Comparison of ENCODE assay signal across 27 cellular contexts in the genomic region with DNA sequence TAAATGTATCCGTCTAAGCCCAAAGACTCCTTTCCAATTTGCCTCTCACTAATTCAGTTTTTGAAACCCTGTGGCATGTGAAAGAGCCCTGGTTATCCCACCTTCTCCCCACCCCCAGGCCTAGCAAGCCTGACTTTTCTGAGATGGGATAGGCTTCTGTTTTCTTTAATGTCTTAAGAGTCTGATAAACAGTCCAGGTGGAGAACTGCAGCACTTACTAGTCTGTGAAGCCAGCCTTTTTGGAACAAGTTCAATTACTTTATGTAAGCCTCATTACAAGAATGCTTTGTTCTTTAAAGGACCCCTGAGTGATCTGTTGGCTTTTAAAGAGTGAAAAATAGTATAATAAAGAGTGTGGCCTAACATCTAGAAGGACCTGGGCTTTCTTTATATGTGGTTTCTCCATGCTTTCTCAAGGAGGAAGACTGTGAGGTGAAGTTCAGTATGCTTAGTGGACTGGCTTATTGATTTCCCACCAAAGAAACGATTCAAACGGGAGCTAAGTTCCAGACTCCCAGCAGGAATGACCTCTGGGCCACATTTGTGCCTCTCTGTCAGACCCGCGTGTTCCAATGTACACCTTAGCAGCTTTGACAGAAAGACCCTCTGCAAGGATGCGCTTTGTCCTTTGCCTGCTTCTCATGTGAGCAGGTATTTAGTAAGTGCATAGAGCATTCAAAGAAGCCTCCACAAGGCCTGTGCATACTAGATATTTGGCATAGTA.
DNase-seq lines count a peak whose midpoint lies in the region; ATAC-seq and TF ChIP-seq lines count a peak whose summit lies in the region.
"Had no signal": no experiment of that assay in that cellular context is flagged by ENCODE, and none has a peak within 500 bp of the region (broad histone marks: within the 10 kb centered on the region; RNA-seq: fewer than 3 reads in every experiment).

No MANE protein-coding gene starts in this region.

- intact Hi-C loops in body of pancreas (cut with DNase I): no loop called here

- H3K27ac ChIP-seq in mesenchymal stem cell (ENCODE audit: low read length, poor library complexity, severe bottlenecking) (no peak overlapping the region), stomach smooth muscle (ENCODE audit: low read length) (peak overlapping the region; percentile 42), body of pancreas (no peak overlapping the region)
- H3K27ac ChIP-seq: HL-60, neutrophil, psoas muscle, suprapubic skin had no signal

- no peak overlapping the region for H2BK5ac ChIP-seq in mesenchymal stem cell (ENCODE audit: low read depth, low read length, poor library complexity, severe bottlenecking)

- TF ChIP-seq POLR2A in body of pancreas (IDR thresholded peaks at IDR 0.05): no peak

- H3K27me3 Mint-ChIP-seq in brain: no peaks in the 10 kb centered on the region
- H3K27me3 Mint-ChIP-seq: activated CD4-positive, alpha-beta T cell treated with anti-CD3 and anti-CD28 coated beads, Interleukin-2, amount 10 ng/mL, durations not matched to agents 7 days and 5 days; activated T-helper 17 cell treated with anti-CD3 and anti-CD28 coated beads, Interleukin-2, amount 50 U/mL, for 72 hours had no signal

- no peak overlapping the region for H2BK120ac ChIP-seq in mesenchymal stem cell (ENCODE audit: low read depth, low read length)

- H3K4me1 ChIP-seq in mesenchymal stem cell (ENCODE audit: control insufficient read depth, insufficient read depth, low read depth, low read length) (peaks cover 4% of the 10 kb centered on the region), stomach smooth muscle (ENCODE audit: control insufficient read depth, insufficient read depth, low read length) (peaks cover 31% of the 10 kb centered on the region), body of pancreas (peaks cover 9% of the 10 kb centered on the region)

- H3K4me3 ChIP-seq in mesenchymal stem cell (ENCODE audit: insufficient read depth in 1 of 2, low read depth in 1 of 2, low read length in 2 of 2): no peak overlapping the region
- H3K4me3 ChIP-seq in stomach smooth muscle (ENCODE audit: low read length in 2 of 2): peak overlapping the region in 1 of 2 donors; percentile 15
- no peak overlapping the region for H3K4me3 ChIP-seq in body of pancreas
- H3K4me3 ChIP-seq: HAP-1, psoas muscle, skin epidermis, suprapubic skin had no signal

- H2AK5ac ChIP-seq in mesenchymal stem cell (ENCODE audit: low read length, severe bottlenecking): no peak overlapping the region

- H3K9me3 ChIP-seq in mesenchymal stem cell (ENCODE audit: control insufficient read depth, low read length): no peaks in the 10 kb centered on the region
- no peaks in the 10 kb centered on the region for H3K9me3 ChIP-seq in stomach smooth muscle (ENCODE audit: control insufficient read depth in 2 of 2, low read length in 2 of 2)
- no peaks in the 10 kb centered on the region for H3K9me3 ChIP-seq in body of pancreas
- H3K9me3 ChIP-seq: HAP-1, neutrophil, psoas muscle, suprapubic skin had no signal

- H3K4me3 Mint-ChIP-seq in brain: no peak overlapping the region
- H3K4me3 Mint-ChIP-seq: activated CD4-positive, alpha-beta T cell treated with anti-CD3 and anti-CD28 coated beads, Interleukin-2, amount 10 ng/mL, durations not matched to agents 7 days and 5 days; activated T-helper 17 cell treated with anti-CD3 and anti-CD28 coated beads, Interleukin-2, amount 50 U/mL, for 72 hours had no signal

- no peak overlapping the region for H3K4ac ChIP-seq in mesenchymal stem cell (ENCODE audit: low read depth in 1 of 2, low read length in 2 of 2)

- no peak overlapping the region for H3K14ac ChIP-seq in mesenchymal stem cell (ENCODE audit: low read length in 2 of 2)

- peak; percentile 39 for DNase-seq in G401 (ENCODE audit: low spot score)
- no peak for DNase-seq in mesenchymal stem cell
- no peak for DNase-seq in stimulated activated CD4-positive, alpha-beta T cell treated with anti-CD3 and anti-CD28 coated beads, Interleukin-4, amount 100 ng/mL, for 24 hours
- DNase-seq in NCI-H748 treated with DMSO at 0.1 percent for 48 hours (lab: John Stamatoyannopoulos, UW): no peak
- DNase-seq in body of pancreas: no peak
- DNase-seq: activated CD4-positive, alpha-beta T cell treated with anti-CD3 and anti-CD28 coated beads, Interleukin-2, amount 10 ng/mL, durations not matched to agents 7 days and 5 days; C1 segment of cervical spinal cord; effector CD4-positive, alpha-beta T cell; foreskin fibroblast; hippocampal formation; Kasumi-1; NCI-H1694 treated with DMSO at 0.1 percent for 48 hours; NCI-H226; OCI-M1; psoas muscle; stimulated activated CD4-positive, alpha-beta T cell treated with anti-CD3 and anti-CD28 coated beads, Interleukin-1b, Interleukin-23, amount 100 ng/mL, for 48 hours; T-helper 9 cell had no signal

- H3K9me3 Mint-ChIP-seq in brain: no peaks in the 10 kb centered on the region
- H3K9me3 Mint-ChIP-seq: activated CD4-positive, alpha-beta T cell treated with anti-CD3 and anti-CD28 coated beads, Interleukin-2, amount 10 ng/mL, durations not matched to agents 7 days and 5 days; activated naive CD4-positive, alpha-beta T cell treated with anti-CD3 and anti-CD28 coated beads, Interleukin-2, amount 50 U/mL, for 72 hours; activated T-helper 17 cell treated with anti-CD3 and anti-CD28 coated beads, Interleukin-2, amount 50 U/mL, for 72 hours had no signal

- peaks cover 4% of the 10 kb centered on the region for H3K79me1 ChIP-seq in mesenchymal stem cell (replicated peaks; ENCODE audit: low read length, poor library complexity, severe bottlenecking)

- H3K36me3 ChIP-seq in mesenchymal stem cell (ENCODE audit: control insufficient read depth in 1 of 2, insufficient read depth in 2 of 2, low read depth in 1 of 2, low read length in 2 of 2): peaks cover 1 to 6% of the 10 kb centered on the region in 2 experiments
- peaks cover 0 to 4% of the 10 kb centered on the region in 2 donors for H3K36me3 ChIP-seq in stomach smooth muscle (ENCODE audit: control insufficient read depth in 2 of 2, insufficient read depth in 2 of 2, low read length in 2 of 2)
- H3K36me3 ChIP-seq in body of pancreas (replicated peaks in 1 of 2; ENCODE audit: insufficient read depth in 1 of 2, low read depth in 2 of 2): no peaks in the 10 kb centered on the region
- H3K36me3 ChIP-seq: HAP-1, neutrophil had no signal

- 94% methylated on average over 6 of the region's 6 CpGs for WGBS in mesenchymal stem cell
- WGBS in body of pancreas, 2 donors: 65 to 72% methylated on average over 6 of the region's 6 CpGs

- no peak overlapping the region for H4K91ac ChIP-seq in mesenchymal stem cell (ENCODE audit: low read length)

- peak overlapping the region in 1 of 2 experiments; percentile 59 for H3K18ac ChIP-seq in mesenchymal stem cell (ENCODE audit: low read depth in 1 of 2, low read length in 2 of 2)

- ATAC-seq in HG03378 (IDR thresholded peaks at IDR 0.05; ENCODE audit: unreplicated experiment) (no peak), body of pancreas (no peak)
- ATAC-seq: activated naive CD4-positive, alpha-beta T cell treated with anti-CD3 and anti-CD28 coated beads, Interleukin-2, amount 50 U/mL, for 72 hours; activated T-helper 17 cell treated with anti-CD3 and anti-CD28 coated beads, Interleukin-2, amount 50 U/mL, for 72 hours had no signal

- H3K27me3 ChIP-seq in mesenchymal stem cell (ENCODE audit: control insufficient read depth in 1 of 2, insufficient read depth in 1 of 2, low read length in 2 of 2): no peaks in the 10 kb centered on the region
- no peaks in the 10 kb centered on the region for H3K27me3 ChIP-seq in stomach smooth muscle (ENCODE audit: control insufficient read depth in 1 of 2, insufficient read depth in 2 of 2, low read length in 2 of 2)
- H3K27me3 ChIP-seq in body of pancreas: no peaks in the 10 kb centered on the region
- H3K27me3 ChIP-seq: neutrophil, suprapubic skin had no signal

- H4K8ac ChIP-seq in mesenchymal stem cell (ENCODE audit: low read length): peak overlapping the region; percentile 15

- H3K36me3 Mint-ChIP-seq in brain: peaks cover 28% of the 10 kb centered on the region
- H3K36me3 Mint-ChIP-seq: activated naive CD4-positive, alpha-beta T cell treated with anti-CD3 and anti-CD28 coated beads, Interleukin-2, amount 50 U/mL, for 72 hours had no signal

- H3K27ac Mint-ChIP-seq in brain: peak overlapping the region in 3 of 5 experiments; percentile 39 to 75 (median 75)
- H3K27ac Mint-ChIP-seq: activated CD4-positive, alpha-beta T cell treated with anti-CD3 and anti-CD28 coated beads, Interleukin-2, amount 10 ng/mL, durations not matched to agents 7 days and 5 days; activated naive CD4-positive, alpha-beta T cell treated with anti-CD3 and anti-CD28 coated beads, Interleukin-2, amount 50 U/mL, for 72 hours; activated T-helper 17 cell treated with anti-CD3 and anti-CD28 coated beads, Interleukin-2, amount 50 U/mL, for 72 hours had no signal

- in situ Hi-C loops in G401 (cut with HindIII; ENCODE audit: low sequenced_read_pairs): no loop called here

- no peak overlapping the region for H2BK15ac ChIP-seq in mesenchymal stem cell (ENCODE audit: low read depth, poor library complexity, severe bottlenecking)

- H2BK12ac ChIP-seq in mesenchymal stem cell (ENCODE audit: low read length in 2 of 2): no peak overlapping the region

- H2AFZ ChIP-seq in mesenchymal stem cell (ENCODE audit: low read depth, low read length): no peak overlapping the region

- TF ChIP-seq CTCF in brain (conservative IDR thresholded peaks at IDR 0.05) (no peak), body of pancreas (IDR thresholded peaks at IDR 0.05) (no peak)

- H3K4me1 Mint-ChIP-seq in brain: peaks cover 95% of the 10 kb centered on the region
- H3K4me1 Mint-ChIP-seq: activated T-helper 17 cell treated with anti-CD3 and anti-CD28 coated beads, Interleukin-2, amount 50 U/mL, for 72 hours had no signal

- no peak overlapping the region for H3K23ac ChIP-seq in mesenchymal stem cell (ENCODE audit: low read length in 2 of 2)

- H3K4me2 ChIP-seq in mesenchymal stem cell (ENCODE audit: low read length, poor library complexity, severe bottlenecking): no peak overlapping the region

- H3K9ac ChIP-seq in mesenchymal stem cell (ENCODE audit: low read length): no peak overlapping the region
- H3K9ac ChIP-seq in stomach smooth muscle (ENCODE audit: low read length in 2 of 2): no peak overlapping the region
